Comparison of ENCODE assay signal across 8 cellular contexts in genomic region chr10:3068201-3068967, GRCh38. TPM values are rescaled to one million over a fixed set of nuclear protein-coding genes. Genes with fewer than 3 reads are reported as not detected.
A peak's percentile ranks its signal among the peaks of the same experiment; 100 is the strongest.
DNase-seq lines count a peak whose midpoint lies in the region; ATAC-seq lines count a peak whose summit lies in the region.

No MANE protein-coding gene starts in this region.

- no peaks in the 10 kb centered on the region for H3K27me3 Mint-ChIP-seq in CD4-positive, CD25-positive, alpha-beta regulatory T cell

- peak overlapping the region; percentile 37 for H3K9ac ChIP-seq in rectal smooth muscle tissue (ENCODE audit: low read length)

- H3K9me3 ChIP-seq in CD4-positive, CD25-positive, alpha-beta regulatory T cell (ENCODE audit: control insufficient read depth in 2 of 2, low read length in 2 of 2): no peaks in the 10 kb centered on the region

- H3K4me3 Mint-ChIP-seq in CD4-positive, CD25-positive, alpha-beta regulatory T cell: peak overlapping the region; percentile 89 to 97 (median 93)

- no peaks in the 10 kb centered on the region for H3K9me3 Mint-ChIP-seq in CD4-positive, CD25-positive, alpha-beta regulatory T cell

- peak; percentile 33 to 37 for ATAC-seq in CD4-positive, CD25-positive, alpha-beta regulatory T cell (ENCODE audit: low read depth in 2 of 2)
- ATAC-seq in GM19397 (IDR thresholded peaks at IDR 0.05; ENCODE audit: unreplicated experiment) (peak; percentile 44), HG03565 (IDR thresholded peaks at IDR 0.05; ENCODE audit: unreplicated experiment) (peak; percentile 29), left cardiac atrium (peak; percentile 48 to 57)

- no peaks in the 10 kb centered on the region for H3K27me3 ChIP-seq in CD4-positive, CD25-positive, alpha-beta regulatory T cell (ENCODE audit: control insufficient read depth, insufficient read depth, low read length)
- H3K27me3 ChIP-seq in rectal smooth muscle tissue (ENCODE audit: control insufficient read depth, insufficient read depth, low read length): no peaks in the 10 kb centered on the region

- peaks cover 2% of the 10 kb centered on the region for H3K36me3 ChIP-seq in CD4-positive, CD25-positive, alpha-beta regulatory T cell (ENCODE audit: control insufficient read depth, insufficient read depth, low read length)
- H3K36me3 ChIP-seq in rectal smooth muscle tissue (ENCODE audit: control insufficient read depth, insufficient read depth, low read length): no peaks in the 10 kb centered on the region

- H3K4me1 Mint-ChIP-seq in CD4-positive, CD25-positive, alpha-beta regulatory T cell: peaks cover 13 to 41% (median 28%) of the 10 kb centered on the region in 4 donors

- H3K27ac ChIP-seq in CD4-positive, CD25-positive, alpha-beta regulatory T cell (ENCODE audit: insufficient read depth, low read length, poor library complexity, severe bottlenecking): peak overlapping the region; percentile 61
- peak overlapping the region; percentile 69 for H3K27ac ChIP-seq in rectal smooth muscle tissue (ENCODE audit: low read depth, low read length)

- H3K36me3 Mint-ChIP-seq in CD4-positive, CD25-positive, alpha-beta regulatory T cell: no peaks in the 10 kb centered on the region

- peak overlapping the region; percentile 26 for H3K4me3 ChIP-seq in CD4-positive, CD25-positive, alpha-beta regulatory T cell (ENCODE audit: low read depth, low read length)
- peak overlapping the region; percentile 85 for H3K4me3 ChIP-seq in rectal smooth muscle tissue (ENCODE audit: low read length)

- peak; percentile 40 to 78 (median 55) for DNase-seq in CD4-positive, CD25-positive, alpha-beta regulatory T cell
- DNase-seq in SW480 (ENCODE audit: low spot score) (peak; percentile 16), amniotic epithelial cell (ENCODE audit: low read depth) (peak; percentile 64), left cardiac atrium (peak; percentile 75), HPDE6-E6E7 (ENCODE audit: extremely low spot score) (no peak)

- intact Hi-C loops in left cardiac atrium (cut with DNase I): no loop called here

- H3K27ac Mint-ChIP-seq in CD4-positive, CD25-positive, alpha-beta regulatory T cell: peak overlapping the region; percentile 60 to 81 (median 62)

- peaks cover 22% of the 10 kb centered on the region for H3K4me1 ChIP-seq in CD4-positive, CD25-positive, alpha-beta regulatory T cell (ENCODE audit: control insufficient read depth, insufficient read depth, low read length, poor library complexity, severe bottlenecking)
- no peaks in the 10 kb centered on the region for H3K4me1 ChIP-seq in rectal smooth muscle tissue (ENCODE audit: control insufficient read depth, insufficient read depth, low read length)

RNA-seq across cellular contexts. Expression of gene PFKP, which starts 1.0 kb away (rescaled TPM):
- 103 TPM for total RNA-seq in CD4-positive, CD25-positive, alpha-beta regulatory T cell
- 10 to 100 TPM; 43.1 to 56.8 (median 50.5) TPM for polyA plus RNA-seq in CD4-positive, CD25-positive, alpha-beta regulatory T cell
- 100 to 1,000 TPM in 1 of 2 donors, 10 to 100 TPM in 1; 81.1 to 129 TPM for total RNA-seq in left cardiac atrium
